ENCODE assay signal across 1 cellular context in the genomic region with DNA sequence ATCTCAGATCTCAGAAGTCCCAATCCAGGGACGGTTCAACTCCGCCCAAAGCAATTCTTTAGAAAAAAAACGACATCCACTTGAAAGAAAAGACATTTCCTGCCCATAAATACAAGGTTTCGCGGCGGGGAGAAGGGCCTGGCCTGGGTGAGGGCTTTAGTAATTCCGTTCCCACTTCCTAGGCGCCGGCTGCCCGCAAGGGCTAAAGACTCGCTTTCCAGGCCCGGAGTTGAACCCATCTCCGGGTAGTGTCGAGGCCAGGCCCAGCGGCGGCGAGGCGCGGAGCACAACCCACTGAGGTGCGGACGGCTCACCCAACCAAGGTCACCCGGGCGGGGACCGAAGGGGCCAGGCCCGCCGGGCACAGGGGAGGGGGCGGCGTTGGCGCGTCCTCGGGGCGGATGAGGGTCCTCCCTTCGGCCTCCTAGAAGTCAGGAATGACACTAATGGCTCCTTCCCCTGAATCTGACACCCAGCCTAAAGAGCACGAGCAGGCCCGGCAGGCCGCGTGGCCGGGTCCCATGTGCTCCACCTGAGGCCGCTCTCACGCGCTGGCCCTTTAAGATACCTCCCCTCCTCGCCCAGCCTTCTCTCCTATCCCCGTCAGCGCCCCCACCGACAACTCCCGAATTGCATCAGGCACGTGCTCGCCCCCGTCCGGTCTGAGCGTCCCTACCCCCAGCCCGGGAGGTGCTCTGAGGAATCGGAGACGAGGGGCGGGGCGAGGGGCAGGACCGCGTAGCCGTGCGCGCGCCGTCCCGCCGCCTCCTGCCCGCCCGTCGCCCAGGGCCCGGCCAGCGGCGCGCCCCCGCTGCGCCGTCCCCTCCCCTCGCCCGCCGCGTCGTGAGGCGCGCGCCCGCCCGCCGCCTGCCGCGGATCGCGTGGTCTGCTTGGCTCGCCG.
TF ChIP-seq lines count a peak whose summit lies in the region.

No MANE protein-coding gene starts in this region.

TF ChIP-seq in K562, 482 proteins besides CTCF, POLR2A, EP300 and RAD21 (continued from another document):
- TF ChIP-seq SIN3B (IDR thresholded peaks at IDR 0.05; ENCODE audit: low read depth) (0 out of 2 replicates have a peak, but pooled peaks have one; percentile 21), KAT7 (CRISPR knock-in tag; IDR thresholded peaks at IDR 0.05; ENCODE audit: borderline replicate concordance) (peak; percentile 99), FUS (optimal IDR thresholded peaks at IDR 0.05; ENCODE audit: low read depth, low read length) (no peak), HDAC6 (IDR thresholded peaks at IDR 0.05; ENCODE audit: low read depth, low read length) (no peak), NELFE (IDR thresholded peaks at IDR 0.05; ENCODE audit: insufficient read depth, insufficient read length) (no peak), HDAC2 (IDR thresholded peaks at IDR 0.05) (peak; percentile 78; the same call in 1 of the 2 replicates), CBX2 (IDR thresholded peaks at IDR 0.05; ENCODE audit: insufficient read depth, low read length, poor library complexity, severe bottlenecking) (no peak), ZNF41 (CRISPR knock-in tag; conservative IDR thresholded peaks at IDR 0.05) (peak; percentile 58; the same call in 1 of the 2 replicates), ZNF584 (CRISPR knock-in tag; IDR thresholded peaks at IDR 0.05; ENCODE audit: low read depth) (peak; percentile 64; the same call in 1 of the 2 replicates)
- TF ChIP-seq, protein P1, sequence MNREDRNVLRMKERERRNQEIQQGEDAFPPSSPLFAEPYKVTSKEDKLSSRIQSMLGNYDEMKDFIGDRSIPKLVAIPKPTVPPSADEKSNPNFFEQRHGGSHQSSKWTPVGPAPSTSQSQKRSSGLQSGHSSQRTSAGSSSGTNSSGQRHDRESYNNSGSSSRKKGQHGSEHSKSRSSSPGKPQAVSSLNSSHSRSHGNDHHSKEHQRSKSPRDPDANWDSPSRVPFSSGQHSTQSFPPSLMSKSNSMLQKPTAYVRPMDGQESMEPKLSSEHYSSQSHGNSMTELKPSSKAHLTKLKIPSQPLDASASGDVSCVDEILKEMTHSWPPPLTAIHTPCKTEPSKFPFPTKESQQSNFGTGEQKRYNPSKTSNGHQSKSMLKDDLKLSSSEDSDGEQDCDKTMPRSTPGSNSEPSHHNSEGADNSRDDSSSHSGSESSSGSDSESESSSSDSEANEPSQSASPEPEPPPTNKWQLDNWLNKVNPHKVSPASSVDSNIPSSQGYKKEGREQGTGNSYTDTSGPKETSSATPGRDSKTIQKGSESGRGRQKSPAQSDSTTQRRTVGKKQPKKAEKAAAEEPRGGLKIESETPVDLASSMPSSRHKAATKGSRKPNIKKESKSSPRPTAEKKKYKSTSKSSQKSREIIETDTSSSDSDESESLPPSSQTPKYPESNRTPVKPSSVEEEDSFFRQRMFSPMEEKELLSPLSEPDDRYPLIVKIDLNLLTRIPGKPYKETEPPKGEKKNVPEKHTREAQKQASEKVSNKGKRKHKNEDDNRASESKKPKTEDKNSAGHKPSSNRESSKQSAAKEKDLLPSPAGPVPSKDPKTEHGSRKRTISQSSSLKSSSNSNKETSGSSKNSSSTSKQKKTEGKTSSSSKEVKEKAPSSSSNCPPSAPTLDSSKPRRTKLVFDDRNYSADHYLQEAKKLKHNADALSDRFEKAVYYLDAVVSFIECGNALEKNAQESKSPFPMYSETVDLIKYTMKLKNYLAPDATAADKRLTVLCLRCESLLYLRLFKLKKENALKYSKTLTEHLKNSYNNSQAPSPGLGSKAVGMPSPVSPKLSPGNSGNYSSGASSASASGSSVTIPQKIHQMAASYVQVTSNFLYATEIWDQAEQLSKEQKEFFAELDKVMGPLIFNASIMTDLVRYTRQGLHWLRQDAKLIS (CRISPR knock-in tag; IDR thresholded peaks at IDR 0.05) = peak; percentile 93
